In genomic region chr5:140258873-140259272, GRCh38 we compare ENCODE assay signal across 21 cellular contexts. TPM values are rescaled to one million over a fixed set of nuclear protein-coding genes. Genes with fewer than 3 reads are reported as not detected.
DNase-seq lines count a peak whose midpoint lies in the region; ATAC-seq and TF ChIP-seq lines count a peak whose summit lies in the region.
"Had no signal": no experiment of that assay in that cellular context is flagged by ENCODE, and none has a peak within 500 bp of the region (broad histone marks: within the 10 kb centered on the region; RNA-seq: fewer than 3 reads in every experiment).

No MANE protein-coding gene starts in this region.

- no peak overlapping the region for H3K4me3 ChIP-seq in HUES64 (ENCODE audit: low read length)
- no peak overlapping the region for H3K4me3 ChIP-seq in colonic mucosa
- H3K4me3 ChIP-seq in psoas muscle: no peak overlapping the region
- no peak overlapping the region for H3K4me3 ChIP-seq in upper lobe of left lung
- H3K4me3 ChIP-seq: coronary artery, tibial nerve had no signal

- CTCF ChIA-PET in activated CD8-positive, alpha-beta memory T cell treated with anti-CD3 and anti-CD28 coated beads, Interleukin-2, amount 10 ng/mL, durations not matched to agents 7 days and 5 days (lab: Charles Lee): interaction anchor here (0.9 to 4.1 kb wide), 6 partner anchors 10 to 93 kb away, joined by 3 to 19 read pairs (median 9); partner anchors contain the start of genes HBEGF and PFDN1

- H3K36me3 ChIP-seq in HUES64 (ENCODE audit: insufficient read depth, low read length) (peaks cover 7% of the 10 kb centered on the region; the same call in 1 of the 2 replicates), colonic mucosa (no peaks in the 10 kb centered on the region), psoas muscle (ENCODE audit: insufficient read depth in 1 of 2, low read depth in 1 of 2) (no peaks in the 10 kb centered on the region), upper lobe of left lung (peaks cover 0 to 4% (median 1%) of the 10 kb centered on the region in 4 donors)

- no peak for ATAC-seq in activated CD8-positive, alpha-beta memory T cell treated with anti-CD3 and anti-CD28 coated beads, Interleukin-2, amount 10 ng/mL, durations not matched to agents 7 days and 5 days
- ATAC-seq in psoas muscle (no peak), upper lobe of left lung (ENCODE audit: low FRiP score in 2 of 2) (no peak)
- ATAC-seq: PC-3; SK-N-SH treated with all-trans-retinoic acid at 6 μM for 48 hours; stimulated activated naive B cell treated with anti-CD40 and anti-IgM and Interleukin-4, amounts not matched to agents 10 μg/mL and 1 μg/mL and 100 μg/mL, for 72 hours had no signal

- H3K4me1 Mint-ChIP-seq in activated CD8-positive, alpha-beta memory T cell treated with anti-CD3 and anti-CD28 coated beads, Interleukin-2, amount 10 ng/mL, durations not matched to agents 7 days and 5 days: peaks cover 40% of the 10 kb centered on the region

- TF ChIP-seq CTCF in colonic mucosa (IDR thresholded peaks at IDR 0.05) (no peak), psoas muscle (IDR thresholded peaks at IDR 0.05) (no peak), GM13977 (IDR thresholded peaks at IDR 0.05; ENCODE audit: extremely low read depth, insufficient read depth, missing control alignments) (no peak), upper lobe of left lung (IDR thresholded peaks at IDR 0.05) (no peak)

- H3K9ac ChIP-seq in HUES64 (ENCODE audit: low read depth, low read length) (no peak overlapping the region), colonic mucosa (ENCODE audit: low read depth in 2 of 2, low read length in 2 of 2) (peak overlapping the region in 1 of 2 donors; percentile 3)

- peaks cover 32% of the 10 kb centered on the region for H3K36me3 Mint-ChIP-seq in activated CD8-positive, alpha-beta memory T cell treated with anti-CD3 and anti-CD28 coated beads, Interleukin-2, amount 10 ng/mL, durations not matched to agents 7 days and 5 days

- peaks cover 18% of the 10 kb centered on the region for H3K4me1 ChIP-seq in HUES64 (ENCODE audit: insufficient read depth, low read length)
- peaks cover 4% of the 10 kb centered on the region for H3K4me1 ChIP-seq in colonic mucosa
- H3K4me1 ChIP-seq in psoas muscle: peaks cover 36% of the 10 kb centered on the region
- peaks cover 19 to 37% (median 28%) of the 10 kb centered on the region in 4 donors for H3K4me1 ChIP-seq in upper lobe of left lung

- H3K27me3 Mint-ChIP-seq in activated CD8-positive, alpha-beta memory T cell treated with anti-CD3 and anti-CD28 coated beads, Interleukin-2, amount 10 ng/mL, durations not matched to agents 7 days and 5 days: no peaks in the 10 kb centered on the region
- H3K27me3 Mint-ChIP-seq: stimulated activated naive B cell treated with anti-CD40 and anti-IgM and Interleukin-4, amounts not matched to agents 10 μg/mL and 1 μg/mL and 100 μg/mL, for 72 hours had no signal

- H3K27ac ChIP-seq in HUES64 (ENCODE audit: low read depth, low read length) (peak overlapping the region; percentile 9; the same call in 1 of the 2 replicates), colonic mucosa (peak overlapping the region; percentile 30), psoas muscle (peak overlapping the region; percentile 92), upper lobe of left lung (no peak overlapping the region)
- H3K27ac ChIP-seq: coronary artery, tibial nerve had no signal

- intact Hi-C loops in colonic mucosa (cut with DNase I): no loop called here
- intact Hi-C loops in psoas muscle (cut with DNase I): no loop called here

- H3K27me3 ChIP-seq in HUES64 (ENCODE audit: insufficient read depth, low read length): no peaks in the 10 kb centered on the region
- H3K27me3 ChIP-seq in colonic mucosa: no peaks in the 10 kb centered on the region
- no peaks in the 10 kb centered on the region for H3K27me3 ChIP-seq in psoas muscle (ENCODE audit: insufficient read depth in 3 of 3, low read length in 2 of 3)
- H3K27me3 ChIP-seq in upper lobe of left lung: no peaks in the 10 kb centered on the region
- H3K27me3 ChIP-seq: tibial nerve had no signal

- DNase-seq in activated CD8-positive, alpha-beta memory T cell treated with anti-CD3 and anti-CD28 coated beads, Interleukin-2, amount 10 ng/mL, durations not matched to agents 7 days and 5 days: no peak
- no peak for DNase-seq in activated CD8-positive, alpha-beta memory T cell treated with anti-CD3 and anti-CD28 coated beads, Interleukin-2, amount 50 U/mL, for 48 hours
- DNase-seq in colonic mucosa (no peak), psoas muscle (no peak), mucosa of gallbladder (ENCODE audit: low spot score) (no peak), GM13977 (ENCODE audit: low spot score) (no peak), upper lobe of left lung (no peak)
- DNase-seq: activated CD8-positive, alpha-beta memory T cell treated with anti-CD3 and anti-CD28 coated beads for 24 hours; activated effector memory CD4-positive, alpha-beta T cell treated with Interleukin-2 at 50 U/mL for 16 hours; C1 segment of cervical spinal cord; foreskin fibroblast; MM.1S; NCI-H1694; NCI-H2227 treated with DMSO at 0.1 percent for 48 hours; NCI-H82; stimulated activated naive B cell treated with anti-CD40 and anti-IgM and Interleukin-4, amounts not matched to agents 10 μg/mL and 1 μg/mL and 100 μg/mL, for 72 hours had no signal

- in situ Hi-C loops in GM13977 (cut with MboI; ENCODE audit: low pct_unique_long_range_greater_than_20kb, low sequenced_read_pairs, unreplicated experiment): no loop called here

- no peaks in the 10 kb centered on the region for H3K9me3 Mint-ChIP-seq in activated CD8-positive, alpha-beta memory T cell treated with anti-CD3 and anti-CD28 coated beads, Interleukin-2, amount 10 ng/mL, durations not matched to agents 7 days and 5 days (ENCODE audit: low read depth)
- H3K9me3 Mint-ChIP-seq: stimulated activated naive B cell treated with anti-CD40 and anti-IgM and Interleukin-4, amounts not matched to agents 10 μg/mL and 1 μg/mL and 100 μg/mL, for 72 hours had no signal

- H3K9me3 ChIP-seq in HUES64 (ENCODE audit: insufficient read depth, low read depth, low read length) (no peaks in the 10 kb centered on the region; the same call in 1 of the 2 replicates), colonic mucosa (no peaks in the 10 kb centered on the region), psoas muscle (no peaks in the 10 kb centered on the region), upper lobe of left lung (no peaks in the 10 kb centered on the region)
- H3K9me3 ChIP-seq: tibial nerve had no signal

- H3K4me3 Mint-ChIP-seq in activated CD8-positive, alpha-beta memory T cell treated with anti-CD3 and anti-CD28 coated beads, Interleukin-2, amount 10 ng/mL, durations not matched to agents 7 days and 5 days: no peak overlapping the region
- H3K4me3 Mint-ChIP-seq: stimulated activated naive B cell treated with anti-CD40 and anti-IgM and Interleukin-4, amounts not matched to agents 10 μg/mL and 1 μg/mL and 100 μg/mL, for 72 hours had no signal

- WGBS in HUES64: 95% methylated on average over 4 of the region's 4 CpGs
- WGBS in psoas muscle, 3 donors: 89 to 92% (median 90%) methylated on average over 4 of the region's 4 CpGs
- 89 to 91% methylated on average over 4 of the region's 4 CpGs for WGBS in upper lobe of left lung, 2 donors

- no peak for TF ChIP-seq EP300 in upper lobe of left lung (IDR thresholded peaks at IDR 0.05)

- H3K27ac Mint-ChIP-seq in activated CD8-positive, alpha-beta memory T cell treated with anti-CD3 and anti-CD28 coated beads, Interleukin-2, amount 10 ng/mL, durations not matched to agents 7 days and 5 days: peak overlapping the region; percentile 30
- H3K27ac Mint-ChIP-seq: stimulated activated naive B cell treated with anti-CD40 and anti-IgM and Interleukin-4, amounts not matched to agents 10 μg/mL and 1 μg/mL and 100 μg/mL, for 72 hours had no signal

- TF ChIP-seq POLR2A in upper lobe of left lung (IDR thresholded peaks at IDR 0.05): no peak

RNA-seq across cellular contexts. Expression of gene PFDN1, which starts 44.0 kb away (rescaled TPM):
- 10 to 100 TPM; 48.9 to 57.5 TPM for total RNA-seq in activated CD8-positive, alpha-beta memory T cell treated with anti-CD3 and anti-CD28 coated beads, Interleukin-2, amount 10 ng/mL, durations not matched to agents 7 days and 5 days
- polyA plus RNA-seq in HUES64 (2013, experiment 1 of 2): 60.7 TPM
- 69.3 TPM for polyA plus RNA-seq in HUES64 (2013, experiment 2 of 2)
- total RNA-seq in colonic mucosa: 10 to 100 TPM; 41.2 to 41.4 TPM
- total RNA-seq in psoas muscle: 10 to 100 TPM; 35.9 to 55.0 (median 42.3) TPM
- 100 to 1,000 TPM in 1 of 3 donors, 10 to 100 TPM in 2; 84.2 to 115 (median 90.6) TPM for polyA plus RNA-seq in psoas muscle
- total RNA-seq in mucosa of gallbladder: 41.8 TPM
- total RNA-seq in upper lobe of left lung: 100 to 1,000 TPM in 2 of 6 donors, 10 to 100 TPM in 4; 44.7 to 128 (median 87.7) TPM

Comparison
In these comparisons a context has a peak if more than half of its experiments do, and no peak if none do; other contexts are left out.
1. H3K27ac ChIP-seq: peak in HUES64 (single experiment), colonic mucosa (single experiment) and psoas muscle (single experiment); none in upper lobe of left lung (0 of 4).